ENCODE assay signal across 22 cellular contexts in genomic region chr15:40460404-40460803, GRCh38.
"Had no signal": no experiment of that assay in that cellular context is flagged by ENCODE, and none has a peak within 500 bp of the region (broad histone marks: within the 10 kb centered on the region; RNA-seq: fewer than 3 reads in every experiment).

No MANE protein-coding gene starts in this region.

- H3K27me3 ChIP-seq: dorsolateral prefrontal cortex, heart right ventricle, left lung, right lobe of liver, testis, tibial nerve had no signal

- DNase-seq: dorsolateral prefrontal cortex; effector memory CD4-positive, alpha-beta T cell; heart right ventricle; hypothalamus; lower lobe of right lung; natural killer cell; occipital lobe; right lobe of liver; stimulated activated CD4-positive, alpha-beta T cell treated with anti-CD3 and anti-CD28 coated beads, Interleukin-15, amount 100 ng/mL, for 24 hours; stimulated activated CD4-positive, alpha-beta T cell treated with anti-CD3 and anti-CD28 coated beads, Interleukin-1b, Interleukin-23, amount 100 ng/mL, for 48 hours; stimulated activated CD4-positive, alpha-beta T cell treated with anti-CD3 and anti-CD28 coated beads, Interleukin-4, amount 100 ng/mL, for 24 hours; stimulated activated naive B cell treated with anti-CD40 and anti-IgM and Interleukin-4, amounts not matched to agents 10 μg/mL and 1 μg/mL and 100 μg/mL, for 72 hours; stimulated activated naive CD8-positive, alpha-beta T cell treated with anti-CD3 and anti-CD28 coated beads, Interleukin-15, amount 100 ng/mL, for 72 hours; testis had no signal

- ATAC-seq: esophagus mucosa; heart right ventricle; left lung; lower lobe of right lung; natural killer cell; stimulated activated naive B cell treated with anti-CD40 and anti-IgM and Interleukin-4, amounts not matched to agents 10 μg/mL and 1 μg/mL and 100 μg/mL, for 72 hours; stimulated activated naive CD8-positive, alpha-beta T cell treated with anti-CD3 and anti-CD28 coated beads, Interleukin-15, amount 100 ng/mL, for 72 hours had no signal

- H3K9me3 ChIP-seq: heart right ventricle, left lung, lower lobe of right lung, prostate gland, right lobe of liver, testis, tibial nerve had no signal

- H3K27ac ChIP-seq: coronary artery, dorsolateral prefrontal cortex, heart right ventricle, left lung, lower lobe of right lung, parathyroid adenoma, prostate gland, right lobe of liver, testis, tibial nerve had no signal

- H3K4me1 Mint-ChIP-seq: memory B cell had no signal

- H3K4me3 Mint-ChIP-seq: memory B cell; mesothelial cell of epicardium; natural killer cell; stimulated activated naive B cell treated with anti-CD40 and anti-IgM and Interleukin-4, amounts not matched to agents 10 μg/mL and 1 μg/mL and 100 μg/mL, for 72 hours; stimulated activated naive CD8-positive, alpha-beta T cell treated with anti-CD3 and anti-CD28 coated beads, Interleukin-15, amount 100 ng/mL, for 72 hours had no signal

- H3K27ac Mint-ChIP-seq: memory B cell; mesothelial cell of epicardium; natural killer cell; stimulated activated naive B cell treated with anti-CD40 and anti-IgM and Interleukin-4, amounts not matched to agents 10 μg/mL and 1 μg/mL and 100 μg/mL, for 72 hours had no signal

- H3K27me3 Mint-ChIP-seq: memory B cell; stimulated activated naive B cell treated with anti-CD40 and anti-IgM and Interleukin-4, amounts not matched to agents 10 μg/mL and 1 μg/mL and 100 μg/mL, for 72 hours; stimulated activated naive CD8-positive, alpha-beta T cell treated with anti-CD3 and anti-CD28 coated beads, Interleukin-15, amount 100 ng/mL, for 72 hours had no signal

- H3K36me3 Mint-ChIP-seq: natural killer cell had no signal

- H3K9me3 Mint-ChIP-seq: memory B cell; mesothelial cell of epicardium; natural killer cell; stimulated activated naive B cell treated with anti-CD40 and anti-IgM and Interleukin-4, amounts not matched to agents 10 μg/mL and 1 μg/mL and 100 μg/mL, for 72 hours; stimulated activated naive CD8-positive, alpha-beta T cell treated with anti-CD3 and anti-CD28 coated beads, Interleukin-15, amount 100 ng/mL, for 72 hours had no signal
